Comparison of ENCODE assay signal across 9 cellular contexts in genomic region chr6:52919511-52919910, GRCh38. TPM values are rescaled to one million over a fixed set of nuclear protein-coding genes. Genes with fewer than 3 reads are reported as not detected.
"Had no signal": no experiment of that assay in that cellular context is flagged by ENCODE, and none has a peak within 500 bp of the region (broad histone marks: within the 10 kb centered on the region; RNA-seq: fewer than 3 reads in every experiment).

No MANE protein-coding gene starts in this region.

RNA-seq across cellular contexts. Expression of gene GSTA3, which starts 10.0 kb away (rescaled TPM):
- total RNA-seq: activated CD8-positive, alpha-beta T cell treated with anti-CD3 and anti-CD28 coated beads, Interleukin-2, amount 10 ng/mL, durations not matched to agents 7 days and 5 days; activated T-helper 1 cell treated with anti-CD3 and anti-CD28 coated beads, Interleukin-12 subunit alpha, Interleukin-12 subunit beta, Interleukin-2, Interleukin-4 antibody, amounts not matched to agents 30 ng/mL and 10 ng/mL and 1 ng/mL, durations not matched to agents 14 hours and 24 hours and 36 hours; aorta; dermis microvascular lymphatic vessel endothelial cell; frontal cortex; mesothelial cell of epicardium; naive thymus-derived CD8-positive, alpha-beta T cell; omental fat pad; SJSA1 had no signal
- polyA plus RNA-seq: aorta; naive thymus-derived CD8-positive, alpha-beta T cell had no signal
